ENCODE assay signal across 21 cellular contexts in genomic region chr14:99235578-99235977, GRCh38. TPM values are rescaled to one million over a fixed set of nuclear protein-coding genes. Genes with fewer than 3 reads are reported as not detected.
A peak's percentile ranks its signal among the peaks of the same experiment; 100 is the strongest.
DNase-seq lines count a peak whose midpoint lies in the region; ATAC-seq, FAIRE-seq and TF ChIP-seq lines count a peak whose summit lies in the region.
"Had no signal": no experiment of that assay in that cellular context is flagged by ENCODE, and none has a peak within 500 bp of the region (broad histone marks: within the 10 kb centered on the region; RNA-seq: fewer than 3 reads in every experiment).

No MANE protein-coding gene starts in this region.

- no peak overlapping the region for H3T11ph ChIP-seq in H9 (ENCODE audit: low read length)

- H2BK5ac ChIP-seq in H9 (ENCODE audit: insufficient read length, low read length): no peak overlapping the region

- H3K4ac ChIP-seq in H9 (ENCODE audit: low read depth, low read length): no peak overlapping the region

- peaks cover 18% of the 10 kb centered on the region for H3K36me3 ChIP-seq in CD4-positive, CD25-positive, alpha-beta regulatory T cell (ENCODE audit: control insufficient read depth, insufficient read depth, low read length)
- no peaks in the 10 kb centered on the region for H3K36me3 ChIP-seq in mesodermal cell (ENCODE audit: control insufficient read depth, insufficient read depth, low read length)
- no peaks in the 10 kb centered on the region for H3K36me3 ChIP-seq in vagina
- H3K36me3 ChIP-seq in small intestine (ENCODE audit: control insufficient read depth in 2 of 2, insufficient read depth in 2 of 2, low read length in 2 of 2): no peaks in the 10 kb centered on the region
- no peaks in the 10 kb centered on the region for H3K36me3 ChIP-seq in right lobe of liver
- H3K36me3 ChIP-seq: BE2C, prostate gland had no signal

- TF ChIP-seq CTCF in H9 (conservative IDR thresholded peaks at IDR 0.05) (no peak), vagina (IDR thresholded peaks at IDR 0.05) (no peak), right lobe of liver (IDR thresholded peaks at IDR 0.05) (no peak)

- no peak overlapping the region for H3K14ac ChIP-seq in H9 (ENCODE audit: insufficient read depth, low read length)

- peak overlapping the region; percentile 98 to 100 (median 99) for H3K27ac Mint-ChIP-seq in CD4-positive, CD25-positive, alpha-beta regulatory T cell
- H3K27ac Mint-ChIP-seq in H9: peak overlapping the region in 2 of 3 experiments; percentile 79 to 95; a peak in 3 of 7 replicates
- peak overlapping the region; percentile 95 for H3K27ac Mint-ChIP-seq in activated naive CD8-positive, alpha-beta T cell treated with anti-CD3 and anti-CD28 coated beads, Interleukin-2, amount 10 ng/mL, durations not matched to agents 7 days and 5 days
- H3K27ac Mint-ChIP-seq: activated B cell treated with CpG ODN at 0.5 μM for 24 hours, HFFc6 had no signal

- H3K4me3 ChIP-seq in CD4-positive, CD25-positive, alpha-beta regulatory T cell (ENCODE audit: low read depth, low read length): peak overlapping the region; percentile 92
- peak overlapping the region; percentile 36 for H3K4me3 ChIP-seq in mesodermal cell (ENCODE audit: extremely low read depth, insufficient read depth, low read length, poor library complexity, severe bottlenecking)
- H3K4me3 ChIP-seq in vagina: no peak overlapping the region
- no peak overlapping the region for H3K4me3 ChIP-seq in small intestine (ENCODE audit: low read depth in 1 of 2, low read length in 2 of 2)
- no peak overlapping the region for H3K4me3 ChIP-seq in right lobe of liver
- H3K4me3 ChIP-seq: prostate gland had no signal

- H3K9ac ChIP-seq in H9 (ENCODE audit: extremely low read depth, insufficient read length, low read length): no peak overlapping the region

- no peak overlapping the region for H2BK15ac ChIP-seq in H9 (ENCODE audit: low read depth, low read length)

- peaks cover 4% of the 10 kb centered on the region for H3K27me3 Mint-ChIP-seq in CD4-positive, CD25-positive, alpha-beta regulatory T cell
- H3K27me3 Mint-ChIP-seq in H9 (ENCODE audit: low read depth): no peaks in the 10 kb centered on the region; the same call in 1 of the 2 replicates
- H3K27me3 Mint-ChIP-seq in activated naive CD8-positive, alpha-beta T cell treated with anti-CD3 and anti-CD28 coated beads, Interleukin-2, amount 10 ng/mL, durations not matched to agents 7 days and 5 days: no peaks in the 10 kb centered on the region

- peaks cover 100% of the 10 kb centered on the region for H3K4me1 ChIP-seq in CD4-positive, CD25-positive, alpha-beta regulatory T cell (ENCODE audit: control insufficient read depth, insufficient read depth, low read length, poor library complexity, severe bottlenecking)
- peaks cover 2% of the 10 kb centered on the region; the same call in 1 of the 2 replicates for H3K4me1 ChIP-seq in H9 (ENCODE audit: insufficient read depth, low read length)
- H3K4me1 ChIP-seq in mesodermal cell (ENCODE audit: control insufficient read depth, insufficient read depth, low read length, poor library complexity, severe bottlenecking): peaks cover 47% of the 10 kb centered on the region
- H3K4me1 ChIP-seq in vagina: peaks cover 51% of the 10 kb centered on the region
- H3K4me1 ChIP-seq in small intestine (ENCODE audit: control insufficient read depth in 2 of 2, insufficient read depth in 1 of 2, low read depth in 1 of 2, low read length in 1 of 2): no peaks in the 10 kb centered on the region
- H3K4me1 ChIP-seq in right lobe of liver: no peaks in the 10 kb centered on the region
- H3K4me1 ChIP-seq: BE2C had no signal

- peak in 1 of 2 donors; percentile 7 for ATAC-seq in CD4-positive, CD25-positive, alpha-beta regulatory T cell (ENCODE audit: low read depth in 2 of 2)
- no peak for ATAC-seq in activated naive CD8-positive, alpha-beta T cell treated with anti-CD3 and anti-CD28 coated beads, Interleukin-2, amount 10 ng/mL, durations not matched to agents 7 days and 5 days (ENCODE audit: low read depth)
- ATAC-seq in right lobe of liver: no peak

- no CpG with 5 or more reads among the region's 6 CpGs for WGBS in H9 (ENCODE audit: extremely low coverage, insufficient read length, low lambda C conversion rate)
- 9 to 12% methylated on average over 3 to 5 of the region's 6 CpGs for WGBS in mesodermal cell (ENCODE audit: insufficient coverage in 2 of 2), 2 experiments
- WGBS in small intestine, 3 donors: 44 to 80% (median 68%) methylated on average over 6 of the region's 6 CpGs
- WGBS in right lobe of liver (ENCODE audit: insufficient coverage, low coverage, low lambda C conversion rate, missing lambda C conversion rate): 8% methylated on average over 6 of the region's 6 CpGs

- no peak overlapping the region for H2AFZ ChIP-seq in H9 (ENCODE audit: low read length)

- no peaks in the 10 kb centered on the region for H3K9me3 Mint-ChIP-seq in CD4-positive, CD25-positive, alpha-beta regulatory T cell
- no peaks in the 10 kb centered on the region; a peak in 1 of 5 replicates for H3K9me3 Mint-ChIP-seq in H9
- no peaks in the 10 kb centered on the region for H3K9me3 Mint-ChIP-seq in activated naive CD8-positive, alpha-beta T cell treated with anti-CD3 and anti-CD28 coated beads, Interleukin-2, amount 10 ng/mL, durations not matched to agents 7 days and 5 days

- peaks cover 8% of the 10 kb centered on the region for H3K23me2 ChIP-seq in H9 (ENCODE audit: insufficient read length, low read depth, low read length, poor library complexity, severe bottlenecking)

- DNase-seq in CD4-positive, CD25-positive, alpha-beta regulatory T cell: peak in 1 of 3 donors; percentile 52
- DNase-seq in H9: no peak
- no peak for DNase-seq in activated naive CD8-positive, alpha-beta T cell treated with anti-CD3 and anti-CD28 coated beads, Interleukin-2, amount 10 ng/mL, durations not matched to agents 7 days and 5 days
- DNase-seq in vagina (ENCODE audit: extremely low spot score in 2 of 2): no peak
- no peak for DNase-seq in small intestine
- DNase-seq in NCI-H1092 treated with DMSO at 0.1 percent for 48 hours (lab: John Stamatoyannopoulos, UW): no peak
- no peak for DNase-seq in right lobe of liver
- DNase-seq: activated B cell treated with CpG ODN at 0.5 μM for 24 hours, BE2C, DND-41, HFFc6, NCI-H1694, OCI-M1 had no signal

- intact Hi-C loops in vagina (cut with DNase I) (no loop called here), right lobe of liver (cut with DNase I) (no loop called here)

- peaks cover 28 to 97% (median 81%) of the 10 kb centered on the region in 4 donors for H3K4me1 Mint-ChIP-seq in CD4-positive, CD25-positive, alpha-beta regulatory T cell
- peaks cover 49 to 75% of the 10 kb centered on the region in 2 experiments for H3K4me1 Mint-ChIP-seq in H9
- peaks cover 89% of the 10 kb centered on the region for H3K4me1 Mint-ChIP-seq in activated naive CD8-positive, alpha-beta T cell treated with anti-CD3 and anti-CD28 coated beads, Interleukin-2, amount 10 ng/mL, durations not matched to agents 7 days and 5 days
- H3K4me1 Mint-ChIP-seq: activated B cell treated with CpG ODN at 0.5 μM for 24 hours had no signal

- H4K8ac ChIP-seq in H9 (replicated peaks; ENCODE audit: insufficient read length, low read depth, low read length): no peak overlapping the region

- peaks cover 42% of the 10 kb centered on the region for H3K36me3 Mint-ChIP-seq in CD4-positive, CD25-positive, alpha-beta regulatory T cell
- no peaks in the 10 kb centered on the region for H3K36me3 Mint-ChIP-seq in H9 (ENCODE audit: insufficient read depth in 1 of 3, low read depth in 3 of 3)
- peaks cover 23% of the 10 kb centered on the region for H3K36me3 Mint-ChIP-seq in activated naive CD8-positive, alpha-beta T cell treated with anti-CD3 and anti-CD28 coated beads, Interleukin-2, amount 10 ng/mL, durations not matched to agents 7 days and 5 days

- H3K27me3 ChIP-seq in CD4-positive, CD25-positive, alpha-beta regulatory T cell (ENCODE audit: control insufficient read depth, insufficient read depth, low read length): no peaks in the 10 kb centered on the region
- no peaks in the 10 kb centered on the region for H3K27me3 ChIP-seq in H9 (ENCODE audit: insufficient read depth, low read length)
- H3K27me3 ChIP-seq in vagina: no peaks in the 10 kb centered on the region
- no peaks in the 10 kb centered on the region for H3K27me3 ChIP-seq in small intestine (ENCODE audit: control insufficient read depth in 2 of 2, insufficient read depth in 2 of 2, low read length in 2 of 2)
- no peaks in the 10 kb centered on the region for H3K27me3 ChIP-seq in right lobe of liver
- H3K27me3 ChIP-seq: foreskin keratinocyte had no signal

- peak overlapping the region; percentile 84 for H3K4me2 ChIP-seq in H9 (ENCODE audit: insufficient read depth, insufficient read length, low read length)

- no peak for TF ChIP-seq POLR2A in vagina (IDR thresholded peaks at IDR 0.05)
- no peak for TF ChIP-seq POLR2A in right lobe of liver (IDR thresholded peaks at IDR 0.05)

- no peak overlapping the region for H2BK12ac ChIP-seq in H9 (ENCODE audit: insufficient read length, low read depth, low read length)

- H3K4me3 Mint-ChIP-seq in CD4-positive, CD25-positive, alpha-beta regulatory T cell: peak overlapping the region; percentile 88 to 96 (median 90)
- H3K4me3 Mint-ChIP-seq in H9: peak overlapping the region; percentile 70 to 82
- peak overlapping the region; percentile 85 for H3K4me3 Mint-ChIP-seq in activated naive CD8-positive, alpha-beta T cell treated with anti-CD3 and anti-CD28 coated beads, Interleukin-2, amount 10 ng/mL, durations not matched to agents 7 days and 5 days
- H3K4me3 Mint-ChIP-seq: activated B cell treated with CpG ODN at 0.5 μM for 24 hours, HFFc6 had no signal

- H4K20me1 ChIP-seq in H9 (ENCODE audit: control insufficient read depth, insufficient read depth, insufficient read length): no peaks in the 10 kb centered on the region

- no peaks in the 10 kb centered on the region for H3K9me3 ChIP-seq in CD4-positive, CD25-positive, alpha-beta regulatory T cell (ENCODE audit: control insufficient read depth in 2 of 2, low read length in 2 of 2)
- H3K9me3 ChIP-seq in H9 (ENCODE audit: control insufficient read depth, low read depth, low read length) (no peaks in the 10 kb centered on the region), mesodermal cell (ENCODE audit: control insufficient read depth, low read length) (no peaks in the 10 kb centered on the region), vagina (no peaks in the 10 kb centered on the region), small intestine (ENCODE audit: control insufficient read depth, low read depth) (no peaks in the 10 kb centered on the region), right lobe of liver (no peaks in the 10 kb centered on the region)
- H3K9me3 ChIP-seq: BE2C, prostate gland had no signal

- no peaks in the 10 kb centered on the region for H3K79me1 ChIP-seq in H9 (ENCODE audit: insufficient read depth, low read depth, low read length, poor library complexity, severe bottlenecking)

- no peak overlapping the region for H3K23ac ChIP-seq in H9 (ENCODE audit: insufficient read length, low read depth, low read length)

- H3K79me2 ChIP-seq in H9 (ENCODE audit: insufficient read depth, low read length): no peaks in the 10 kb centered on the region; the same call in 1 of the 2 replicates

- no peak overlapping the region for H4K5ac ChIP-seq in H9 (ENCODE audit: insufficient read length, low read depth, low read length)

- H2BK120ac ChIP-seq in H9 (ENCODE audit: low read depth, low read length, poor library complexity, severe bottlenecking): no peak overlapping the region

- no peak overlapping the region for H4K91ac ChIP-seq in H9 (ENCODE audit: insufficient read length, low read depth, low read length)

- POLR2A ChIA-PET in activated naive CD8-positive, alpha-beta T cell treated with anti-CD3 and anti-CD28 coated beads, Interleukin-2, amount 10 ng/mL, durations not matched to agents 7 days and 5 days (lab: Charles Lee): interaction anchor here (1.1 to 23.5 kb wide), 5 partner anchors 12 to 46 kb away, joined by 3 to 796 read pairs (median 49); partner anchors contain the start of gene BCL11B

- no peak overlapping the region for H2AK5ac ChIP-seq in H9 (ENCODE audit: insufficient read length, low read length)

- no peak overlapping the region for H2BK20ac ChIP-seq in H9 (ENCODE audit: low read depth, low read length, poor library complexity, severe bottlenecking)

- no peak overlapping the region for H3K56ac ChIP-seq in H9 (ENCODE audit: insufficient read length, low read depth, low read length)

- no peak overlapping the region for H3K18ac ChIP-seq in H9 (ENCODE audit: insufficient read length, low read depth, low read length)

- no peak for FAIRE-seq in small intestine (lab: Jason Lieb, UNC)
- FAIRE-seq: bronchial epithelial cell, endometrium, islet of Langerhans had no signal

- peak overlapping the region; percentile 99 for H3K27ac ChIP-seq in CD4-positive, CD25-positive, alpha-beta regulatory T cell (ENCODE audit: insufficient read depth, low read length, poor library complexity, severe bottlenecking)
- H3K27ac ChIP-seq in H9 (ENCODE audit: insufficient read length, low read depth, low read length) (no peak overlapping the region), mesodermal cell (ENCODE audit: low read depth, low read length, severe bottlenecking) (peak overlapping the region; percentile 93), vagina (no peak overlapping the region), small intestine (ENCODE audit: low read depth in 1 of 2, low read length in 1 of 2) (peak overlapping the region in 1 of 2 donors; percentile 5), right lobe of liver (no peak overlapping the region)
- H3K27ac ChIP-seq: HL-60, prostate gland had no signal

RNA-seq across cellular contexts. Expression of gene BCL11B, which starts 36.4 kb away (rescaled TPM):
- 210 TPM for total RNA-seq in CD4-positive, CD25-positive, alpha-beta regulatory T cell
- polyA plus RNA-seq in CD4-positive, CD25-positive, alpha-beta regulatory T cell: 1 to 10 TPM; 5.3 to 5.7 (median 5.4) TPM
- 4.9 and 5.1 TPM in 2 replicates for total RNA-seq in H9 (2021)
- total RNA-seq in activated naive CD8-positive, alpha-beta T cell treated with anti-CD3 and anti-CD28 coated beads, Interleukin-2, amount 10 ng/mL, durations not matched to agents 7 days and 5 days: 100 to 1,000 TPM in 1 of 2 experiments, 10 to 100 TPM in 1; 99.5 to 104 TPM
- polyA plus RNA-seq in mesodermal cell (2013, experiment 1 of 2): 0.37 TPM
- polyA plus RNA-seq in mesodermal cell (2013, experiment 2 of 2): 0.35 TPM
- total RNA-seq in vagina: 11.5 TPM
- 1 to 10 TPM in 1 of 3 donors, under 1 TPM in 2; 0.45 to 2.4 (median 0.54) TPM for polyA plus RNA-seq in small intestine
- under 1 TPM; 0.04 to 0.61 (median 0.24) TPM for total RNA-seq in right lobe of liver
- total RNA-seq: NCI-H460 had no signal

Comparison
In these comparisons a context has a peak if more than half of its experiments do, and no peak if none do; other contexts are left out.
1. H3K27ac ChIP-seq: peak in CD4-positive, CD25-positive, alpha-beta regulatory T cell (single experiment) and mesodermal cell (single experiment); none in H9 (single experiment), vagina (single experiment) and right lobe of liver (0 of 3).
2. H3K4me3 ChIP-seq: peak in CD4-positive, CD25-positive, alpha-beta regulatory T cell (single experiment) and mesodermal cell (single experiment); none in vagina (0 of 2), small intestine (0 of 2) and right lobe of liver (0 of 3).
3. Peak in every context shown above with its lines, with median percentiles within 50 percentile points of each other: H3K27ac Mint-ChIP-seq and H3K4me3 Mint-ChIP-seq.